In the genomic region with DNA sequence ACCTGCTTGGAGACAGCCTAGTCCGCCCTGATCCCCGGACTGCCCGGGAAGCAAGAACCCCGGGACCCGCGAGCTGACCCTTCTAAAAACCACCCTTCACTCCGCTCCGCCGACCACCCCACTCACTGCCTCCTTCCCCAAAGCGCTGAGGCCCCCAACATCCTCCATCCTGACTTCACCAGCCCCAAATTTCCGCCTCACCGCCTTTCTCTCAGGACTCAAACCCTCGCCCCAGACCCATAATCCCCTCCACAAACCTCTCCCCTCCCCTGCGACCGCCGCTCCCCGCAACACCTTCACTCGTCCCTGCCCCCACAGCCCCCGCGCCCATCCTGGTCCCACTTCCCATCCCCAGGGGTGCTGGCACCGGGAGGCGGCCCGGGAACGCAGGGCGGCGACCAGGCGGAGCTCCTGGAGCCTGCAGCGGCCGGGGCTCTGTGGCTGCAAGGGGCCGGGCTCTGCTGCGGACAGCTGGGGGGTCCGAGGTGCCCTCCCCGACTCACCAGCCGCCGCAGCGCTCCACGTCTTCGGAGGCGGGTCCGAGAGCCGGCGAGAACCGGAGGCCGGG, we compare ENCODE assay signal across 8 cellular contexts. TPM values are rescaled to one million over a fixed set of nuclear protein-coding genes. Genes with fewer than 3 reads are reported as not detected.
DNase-seq lines count a peak whose midpoint lies in the region; ATAC-seq and TF ChIP-seq lines count a peak whose summit lies in the region.

No MANE protein-coding gene starts in this region.

- H3K9me3 ChIP-seq in MG63: no peaks in the 10 kb centered on the region
- H3K9me3 ChIP-seq in upper lobe of left lung: no peaks in the 10 kb centered on the region

- TF ChIP-seq CTCF in coronary artery (IDR thresholded peaks at IDR 0.05): no peak
- no peak for TF ChIP-seq CTCF in upper lobe of left lung (IDR thresholded peaks at IDR 0.05)

- 0 to 1% methylated on average over 14 to 29 of the region's 44 CpGs for WGBS in upper lobe of left lung, 2 donors

- ATAC-seq in GM18867 (IDR thresholded peaks at IDR 0.05; ENCODE audit: unreplicated experiment) (peak; percentile 3), upper lobe of left lung (ENCODE audit: low FRiP score in 2 of 2) (peak in 1 of 2 donors; percentile 0)

- H3K36me3 ChIP-seq in MG63 (no peaks in the 10 kb centered on the region), upper lobe of left lung (no peaks in the 10 kb centered on the region)

- H3K4me3 ChIP-seq in MG63 (peak overlapping the region; percentile 87), coronary artery (peak overlapping the region; percentile 93), upper lobe of left lung (peak overlapping the region; percentile 77 to 98 (median 88))

- H3K4me1 ChIP-seq in upper lobe of left lung: peaks cover 6 to 14% (median 10%) of the 10 kb centered on the region in 4 donors

- no peak for TF ChIP-seq EP300 in upper lobe of left lung (IDR thresholded peaks at IDR 0.05)

- H3K27me3 ChIP-seq in MG63: no peaks in the 10 kb centered on the region
- no peaks in the 10 kb centered on the region for H3K27me3 ChIP-seq in upper lobe of left lung

- TF ChIP-seq POLR2A in upper lobe of left lung (IDR thresholded peaks at IDR 0.05): peak in 1 of 4 donors; percentile 45

- peak; percentile 7 for DNase-seq in MG63
- no peak for DNase-seq in coronary artery (ENCODE audit: low spot score)
- DNase-seq in medulla oblongata (ENCODE audit: extremely low spot score): peak; percentile 23
- DNase-seq in upper lobe of left lung: peak in 1 of 2 donors; percentile 40
- DNase-seq in KG1 (lab: John Stamatoyannopoulos, UW): no peak
- no peak for DNase-seq in NCI-H1105 treated with DMSO at 0.1 percent for 48 hours (lab: John Stamatoyannopoulos, UW)
- DNase-seq in DMS79 treated with DMSO at 0.1 percent for 48 hours (lab: John Stamatoyannopoulos, UW): no peak

- peak overlapping the region; percentile 77 to 93 for H3K27ac ChIP-seq in coronary artery
- H3K27ac ChIP-seq in upper lobe of left lung: peak overlapping the region; percentile 75 to 91 (median 85)

RNA-seq across cellular contexts. Expression of a gene that starts 0.3 kb away (rescaled TPM):
- 15.0 and 16.6 TPM in 2 replicates for total RNA-seq in MG63 (2014; rRNA removed; shearing (Covaris generic); ENCODE audit: low replicate concordance)
- 10 to 100 TPM; 12.9 to 27.2 (median 18.3) TPM for total RNA-seq in upper lobe of left lung

Comparison
In these comparisons a context has a peak if more than half of its experiments do, and no peak if none do; other contexts are left out.
1. DNase-seq: peak in MG63 (single experiment) and medulla oblongata (single experiment); none in coronary artery (single experiment), KG1 (single experiment), NCI-H1105 treated with DMSO at 0.1 percent for 48 hours (single experiment) and DMS79 treated with DMSO at 0.1 percent for 48 hours (single experiment).
2. Peak in every context shown above with its lines, with median percentiles within 50 percentile points of each other: H3K4me3 ChIP-seq.